Comparison of ENCODE assay signal across 24 cellular contexts in genomic region chrX:31021537-31021936, GRCh38. TPM values are rescaled to one million over a fixed set of nuclear protein-coding genes. Genes with fewer than 3 reads are reported as not detected.
"Had no signal": no experiment of that assay in that cellular context is flagged by ENCODE, and none has a peak within 500 bp of the region (broad histone marks: within the 10 kb centered on the region; RNA-seq: fewer than 3 reads in every experiment).

No MANE protein-coding gene starts in this region.

- H3K36me3 ChIP-seq: tibial artery had no signal

- H3K4me3 ChIP-seq: tibial artery had no signal

- H3K27ac ChIP-seq: tibial artery had no signal

- H3K27me3 ChIP-seq: tibial artery had no signal

- H3K4me1 ChIP-seq: tibial artery had no signal

- ATAC-seq: activated CD8-positive, alpha-beta T cell treated with anti-CD3 and anti-CD28 coated beads for 36 hours; activated naive CD8-positive, alpha-beta T cell treated with anti-CD3 and anti-CD28 coated beads, Interleukin-2, amount 50 U/mL, for 24 hours; esophagus mucosa; stimulated activated naive CD8-positive, alpha-beta T cell treated with anti-CD3 and anti-CD28 coated beads, Interleukin-15, Interleukin-2, amounts not matched to agents 100 U/mL and 50 U/mL, for 24 hours; T-cell; WTC11 had no signal

- DNase-seq: activated CD4-positive, alpha-beta T cell treated with anti-CD3 and anti-CD28 coated beads for 48 hours; activated CD8-positive, alpha-beta T cell treated with anti-CD3 and anti-CD28 coated beads for 36 hours; activated effector memory CD4-positive, alpha-beta T cell treated with Interleukin-2 at 50 U/mL for 16 hours; activated naive CD4-positive, alpha-beta T cell treated with anti-CD3 and anti-CD28 coated beads, Interleukin-2, amount 10 ng/mL, durations not matched to agents 7 days and 5 days; activated naive CD8-positive, alpha-beta T cell treated with anti-CD3 and anti-CD28 coated beads, Interleukin-2, amount 50 U/mL, for 24 hours; activated T-cell treated with anti-CD3 and anti-CD28 coated beads, Interleukin-2, amount 50 U/mL, for 24 hours; anterior cingulate cortex; effector CD4-positive, alpha-beta T cell; hypothalamus; kidney; naive B cell; stimulated activated naive CD8-positive, alpha-beta T cell treated with anti-CD3 and anti-CD28 coated beads, Interleukin-15, Interleukin-2, amounts not matched to agents 100 U/mL and 50 U/mL, for 24 hours; substantia nigra; T-cell; tibial artery had no signal

RNA-seq across cellular contexts. Expression of gene FTHL17, which starts 50.3 kb away (rescaled TPM):
- total RNA-seq: activated CD8-positive, alpha-beta T cell treated with anti-CD3 and anti-CD28 coated beads for 36 hours; esophagus mucosa; glomerular endothelial cell; kidney; liver; mononuclear cell; neural crest cell; omental fat pad; posterior vena cava; skeletal muscle tissue; T-cell; WTC11 had no signal
